In the genomic region with DNA sequence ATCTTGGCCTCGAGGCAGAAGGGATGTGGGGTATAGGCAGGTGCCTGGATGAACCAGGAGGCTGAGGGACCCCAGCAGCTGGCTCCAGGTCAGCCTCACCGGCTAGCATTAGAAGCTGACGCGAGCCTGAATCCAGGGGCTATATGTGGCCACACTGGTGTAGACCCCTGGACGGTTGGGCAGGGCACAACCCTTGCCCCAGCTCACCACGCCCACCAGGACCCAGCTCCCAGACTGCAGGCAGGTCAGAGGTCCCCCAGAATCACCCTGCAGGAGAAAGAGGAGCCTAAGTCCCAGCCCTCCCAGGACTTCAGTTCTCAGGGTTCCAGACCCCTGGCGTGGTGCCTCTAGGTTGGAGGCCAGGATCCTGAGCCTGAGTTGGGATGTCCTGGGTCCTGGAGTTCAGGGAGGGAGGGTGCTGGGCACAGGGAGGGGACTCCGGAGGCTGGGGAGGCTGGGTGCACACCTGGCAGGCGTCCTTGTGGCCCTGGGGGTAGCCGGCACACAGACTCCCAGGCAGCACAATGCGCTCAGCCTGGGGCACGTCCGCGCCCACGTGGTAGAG, we compare ENCODE assay signal across 12 cellular contexts. TPM values are rescaled to one million over a fixed set of nuclear protein-coding genes. Genes with fewer than 3 reads are reported as not detected.
DNase-seq lines count a peak whose midpoint lies in the region; ATAC-seq, FAIRE-seq and TF ChIP-seq lines count a peak whose summit lies in the region.
"Had no signal": no experiment of that assay in that cellular context is flagged by ENCODE, and none has a peak within 500 bp of the region (broad histone marks: within the 10 kb centered on the region; RNA-seq: fewer than 3 reads in every experiment).

No MANE protein-coding gene starts in this region.

- H3K9ac ChIP-seq in PC-3 (ENCODE audit: low read length) (no peak overlapping the region), endothelial cell of umbilical vein (replicated peaks; ENCODE audit: extremely low read depth, insufficient read depth, low read length) (no peak overlapping the region), rectal smooth muscle tissue (ENCODE audit: low read length) (no peak overlapping the region)

- H3K36me3 ChIP-seq in PC-3 (ENCODE audit: low read depth, low read length), result no peaks in the 10 kb centered on the region
- H3K36me3 ChIP-seq in endothelial cell of umbilical vein (ENCODE audit: control insufficient read depth in 2 of 2, extremely low read depth in 1 of 2, insufficient read depth in 2 of 2, low read length in 2 of 2), result no peaks in the 10 kb centered on the region
- no peaks in the 10 kb centered on the region for H3K36me3 ChIP-seq in rectal smooth muscle tissue (ENCODE audit: control insufficient read depth, insufficient read depth, low read length)
- H3K36me3 ChIP-seq: brain microvascular endothelial cell, left lung had no signal

- no peaks in the 10 kb centered on the region for H3K79me2 ChIP-seq in PC-3 (ENCODE audit: low read length)
- H3K79me2 ChIP-seq in endothelial cell of umbilical vein (ENCODE audit: control insufficient read depth, insufficient read depth, low read length), result no peaks in the 10 kb centered on the region

- no peaks in the 10 kb centered on the region for H3K9me2 ChIP-seq in PC-3 (replicated peaks; ENCODE audit: low read length)

- H3K27ac ChIP-seq in PC-3 (ENCODE audit: low read length), result no peak overlapping the region
- H3K27ac ChIP-seq in endothelial cell of umbilical vein (ENCODE audit: insufficient read depth, low read depth, low read length), result no peak overlapping the region
- H3K27ac ChIP-seq in rectal smooth muscle tissue (ENCODE audit: low read depth, low read length), result no peak overlapping the region
- H3K27ac ChIP-seq: brain microvascular endothelial cell, left lung had no signal

- peak; percentile 58 for DNase-seq in COLO668 (lab: John Stamatoyannopoulos, UW; ENCODE audit: unreplicated experiment)
- DNase-seq in PC-3, result no peak
- no peak for DNase-seq in endothelial cell of umbilical vein (ENCODE audit: low read depth, low spot score)
- DNase-seq in mesothelial cell of epicardium (ENCODE audit: low spot score in 2 of 2, unreplicated experiment in 2 of 2), result no peak
- DNase-seq in NCI-H510A (lab: John Stamatoyannopoulos, UW), result no peak
- DNase-seq: brain microvascular endothelial cell, EL, NCI-H226 had no signal

- H3K27me3 Mint-ChIP-seq in mesothelial cell of epicardium (ENCODE audit: low read depth), result peaks cover 8% of the 10 kb centered on the region

- dilution Hi-C loops in endothelial cell of umbilical vein (cut with MboI; ENCODE audit: extremely low pct_ligation_motif_present, low sequenced_read_pairs), result no loop called here

- H3K27me3 ChIP-seq in PC-3 (ENCODE audit: low read length) (no peaks in the 10 kb centered on the region), endothelial cell of umbilical vein (ENCODE audit: control insufficient read depth in 2 of 2, insufficient read depth in 2 of 2, low read length in 2 of 2) (peaks cover 10 to 18% of the 10 kb centered on the region in 2 experiments), rectal smooth muscle tissue (ENCODE audit: control insufficient read depth, insufficient read depth, low read length) (peaks cover 19% of the 10 kb centered on the region)

- 0 out of 2 replicates have a peak overlapping the region, but pooled peaks have one; percentile 45 for H2AFZ ChIP-seq in PC-3 (ENCODE audit: low read length)
- H2AFZ ChIP-seq in endothelial cell of umbilical vein (ENCODE audit: low read depth, low read length), result peak overlapping the region; percentile 53

- H4K20me1 ChIP-seq in PC-3 (ENCODE audit: low read length) (no peaks in the 10 kb centered on the region), endothelial cell of umbilical vein (replicated peaks; ENCODE audit: control insufficient read depth, extremely low read depth, insufficient read depth, low read length) (no peaks in the 10 kb centered on the region)

- no peaks in the 10 kb centered on the region for H3F3A ChIP-seq in PC-3 (ENCODE audit: low read length, unreplicated experiment)

- no peak for FAIRE-seq in endothelial cell of umbilical vein (lab: Jason Lieb, UNC)

- no peak overlapping the region for H3K4me3 Mint-ChIP-seq in mesothelial cell of epicardium

- H3K4me3 ChIP-seq in PC-3 (ENCODE audit: low read length) (no peak overlapping the region), endothelial cell of umbilical vein (replicated peaks in 1 of 3; ENCODE audit: insufficient read depth in 1 of 3, low read depth in 1 of 3, low read length in 3 of 3) (no peak overlapping the region), rectal smooth muscle tissue (ENCODE audit: low read length) (peak overlapping the region; percentile 43)

- intact Hi-C loops in PC-3 (cut with micrococcal nuclease), result no loop called here
- intact Hi-C loops in endothelial cell of umbilical vein (cut with micrococcal nuclease), result no loop called here

- CTCF ChIA-PET in PC-3 (lab: Charles Lee) (no interaction called here), endothelial cell of umbilical vein (lab: Charles Lee) (interaction anchor here (1.0 kb wide), 1 partner anchor 143 kb away, joined by 4 read pairs; no protein-coding TSS in a partner anchor)

- no peaks in the 10 kb centered on the region for H3K9me1 ChIP-seq in endothelial cell of umbilical vein (replicated peaks; ENCODE audit: control insufficient read depth, extremely low read depth, insufficient read depth, low read length)

- no peaks in the 10 kb centered on the region for H3K9me3 Mint-ChIP-seq in mesothelial cell of epicardium

- no peaks in the 10 kb centered on the region for H3K36me3 Mint-ChIP-seq in mesothelial cell of epicardium

- POLR2A ChIA-PET in PC-3 (lab: Charles Lee; ENCODE audit: unreplicated experiment), result no interaction called here
- POLR2A ChIA-PET in endothelial cell of umbilical vein (lab: Charles Lee), result no interaction called here

- H3K9me3 ChIP-seq in PC-3 (ENCODE audit: low read length) (no peaks in the 10 kb centered on the region), endothelial cell of umbilical vein (replicated peaks; ENCODE audit: control insufficient read depth, insufficient read depth, low read length) (no peaks in the 10 kb centered on the region)
- H3K9me3 ChIP-seq: left lung had no signal

- ATAC-seq in PC-3 (no peak), HG03342 (IDR thresholded peaks at IDR 0.05; ENCODE audit: unreplicated experiment) (no peak)

- no peak overlapping the region for H3K27ac Mint-ChIP-seq in mesothelial cell of epicardium

- BruUV-seq in PC-3 (replicated peaks; lab: Mats Ljungman, UMichigan), result no TSS peak
- no TSS peak for BruUV-seq in endothelial cell of umbilical vein (replicated peaks; lab: Mats Ljungman, UMichigan)

- H3K4me2 ChIP-seq in PC-3 (ENCODE audit: low read length) (peak overlapping the region; percentile 62), endothelial cell of umbilical vein (ENCODE audit: insufficient read depth, low read length) (no peak overlapping the region)

- TF ChIP-seq CTCF in PC-3 (conservative IDR thresholded peaks at IDR 0.05; ENCODE audit: low read depth, low read length) (no peak), endothelial cell of umbilical vein (IDR thresholded peaks at IDR 0.05; ENCODE audit: extremely low read depth in 1 of 2, insufficient read depth in 1 of 2, low read depth in 1 of 2, low read length in 2 of 2) (no peak), mesothelial cell of epicardium (IDR thresholded peaks at IDR 0.05; ENCODE audit: unreplicated experiment) (no peak)

- no peaks in the 10 kb centered on the region for H3K4me1 Mint-ChIP-seq in mesothelial cell of epicardium

- H3K4me1 ChIP-seq in PC-3 (ENCODE audit: insufficient read depth, low read length), result no peaks in the 10 kb centered on the region
- no peaks in the 10 kb centered on the region for H3K4me1 ChIP-seq in endothelial cell of umbilical vein (ENCODE audit: control insufficient read depth, extremely low read depth, insufficient read depth, low read length)
- H3K4me1 ChIP-seq in rectal smooth muscle tissue (ENCODE audit: control insufficient read depth, insufficient read depth, low read length), result no peaks in the 10 kb centered on the region

- no peak for TF ChIP-seq POLR2A in endothelial cell of umbilical vein (IDR thresholded peaks at IDR 0.05; ENCODE audit: low read depth, low read length)

RNA-seq across cellular contexts. Expression of gene PRSS33, which starts 2.7 kb away (rescaled TPM):
- 0.11 TPM in 1 of 2 replicates, not detected in the other for total RNA-seq in PC-3 (2014; rRNA removed)
- not detected in 2 replicates for total RNA-seq in endothelial cell of umbilical vein
- not detected in 2 replicates for polyA plus RNA-seq in endothelial cell of umbilical vein
- polyA plus RNA-seq in endothelial cell of umbilical vein (2011; cell fraction: cytosol; rRNA removed), result not detected in 2 replicates
- not detected in 2 replicates for polyA plus RNA-seq in endothelial cell of umbilical vein (2011; cell fraction: nucleus; rRNA removed)
- polyA plus RNA-seq in endothelial cell of umbilical vein (2012), result not detected in 2 replicates
- polyA minus RNA-seq in endothelial cell of umbilical vein, result not detected in 2 replicates
- polyA minus RNA-seq in endothelial cell of umbilical vein (2011; cell fraction: cytosol; rRNA and poly(A)+ RNA removed), result not detected
- not detected in 2 replicates for polyA minus RNA-seq in endothelial cell of umbilical vein (2011; cell fraction: nucleus; rRNA and poly(A)+ RNA removed)
- not detected in 3 replicates for total RNA-seq in mesothelial cell of epicardium
- total RNA-seq: left lung, LHCN-M2 had no signal

RNA-seq across cellular contexts. Expression of gene ELOB, which starts 7.5 kb away (rescaled TPM):
- total RNA-seq in PC-3 (2014; rRNA removed) (203 and 289 TPM in 2 replicates), endothelial cell of umbilical vein (158 and 251 TPM in 2 replicates), mesothelial cell of epicardium (192 to 200 TPM (median 195 TPM) in 3 replicates)
- polyA plus RNA-seq in endothelial cell of umbilical vein, result 848 and 1,320 TPM in 2 replicates
- 272 and 281 TPM in 2 replicates for polyA plus RNA-seq in endothelial cell of umbilical vein (2011; cell fraction: cytosol; rRNA removed)
- 65.8 and 77.0 TPM in 2 replicates for polyA plus RNA-seq in endothelial cell of umbilical vein (2011; cell fraction: nucleus; rRNA removed)
- polyA plus RNA-seq in endothelial cell of umbilical vein (2012), result 209 and 341 TPM in 2 replicates
- polyA minus RNA-seq in endothelial cell of umbilical vein, result 126 and 159 TPM in 2 replicates
- polyA minus RNA-seq in endothelial cell of umbilical vein (2011; cell fraction: cytosol; rRNA and poly(A)+ RNA removed), result 101 TPM
- 7.7 and 18.0 TPM in 2 replicates for polyA minus RNA-seq in endothelial cell of umbilical vein (2011; cell fraction: nucleus; rRNA and poly(A)+ RNA removed)

RNA-seq across cellular contexts. Expression of gene PRSS41, which starts 13.7 kb away (rescaled TPM):
- total RNA-seq in PC-3 (2014; rRNA removed) (not detected in 2 replicates), endothelial cell of umbilical vein (not detected in 2 replicates), mesothelial cell of epicardium (not detected in 3 replicates)
- not detected in 2 replicates for polyA plus RNA-seq in endothelial cell of umbilical vein
- polyA plus RNA-seq in endothelial cell of umbilical vein (2011; cell fraction: cytosol; rRNA removed), result not detected in 2 replicates
- not detected in 2 replicates for polyA plus RNA-seq in endothelial cell of umbilical vein (2011; cell fraction: nucleus; rRNA removed)
- polyA plus RNA-seq in endothelial cell of umbilical vein (2012), result not detected in 2 replicates
- not detected in 2 replicates for polyA minus RNA-seq in endothelial cell of umbilical vein
- not detected for polyA minus RNA-seq in endothelial cell of umbilical vein (2011; cell fraction: cytosol; rRNA and poly(A)+ RNA removed)
- not detected in 2 replicates for polyA minus RNA-seq in endothelial cell of umbilical vein (2011; cell fraction: nucleus; rRNA and poly(A)+ RNA removed)
- total RNA-seq: left lung, LHCN-M2 had no signal

RNA-seq across cellular contexts. Expression of gene SRRM2, which starts 32.2 kb away (rescaled TPM):
- total RNA-seq in PC-3 (2014; rRNA removed) (72.6 and 182 TPM in 2 replicates), endothelial cell of umbilical vein (483 and 492 TPM in 2 replicates), mesothelial cell of epicardium (832 to 854 TPM (median 837 TPM) in 3 replicates)
- polyA plus RNA-seq in endothelial cell of umbilical vein, result 270 and 296 TPM in 2 replicates
- 169 and 220 TPM in 2 replicates for polyA plus RNA-seq in endothelial cell of umbilical vein (2011; cell fraction: cytosol; rRNA removed)
- 1,376 and 1,655 TPM in 2 replicates for polyA plus RNA-seq in endothelial cell of umbilical vein (2011; cell fraction: nucleus; rRNA removed)
- polyA plus RNA-seq in endothelial cell of umbilical vein (2012), result 372 and 395 TPM in 2 replicates
- 229 and 305 TPM in 2 replicates for polyA minus RNA-seq in endothelial cell of umbilical vein
- 119 TPM for polyA minus RNA-seq in endothelial cell of umbilical vein (2011; cell fraction: cytosol; rRNA and poly(A)+ RNA removed)
- 325 and 340 TPM in 2 replicates for polyA minus RNA-seq in endothelial cell of umbilical vein (2011; cell fraction: nucleus; rRNA and poly(A)+ RNA removed)

RNA-seq across cellular contexts. Expression of gene PRSS21, which starts 32.4 kb away (rescaled TPM):
- total RNA-seq in PC-3 (2014; rRNA removed), result not detected in 2 replicates
- total RNA-seq in endothelial cell of umbilical vein, result not detected in 2 replicates
- 0.19 and 0.28 TPM in 2 replicates for polyA plus RNA-seq in endothelial cell of umbilical vein
- 0.12 and 0.23 TPM in 2 replicates for polyA plus RNA-seq in endothelial cell of umbilical vein (2011; cell fraction: cytosol; rRNA removed)
- not detected in 2 replicates for polyA plus RNA-seq in endothelial cell of umbilical vein (2011; cell fraction: nucleus; rRNA removed)
- not detected in 2 replicates for polyA plus RNA-seq in endothelial cell of umbilical vein (2012)
- 0.63 and 2.7 TPM in 2 replicates for polyA minus RNA-seq in endothelial cell of umbilical vein
- polyA minus RNA-seq in endothelial cell of umbilical vein (2011; cell fraction: cytosol; rRNA and poly(A)+ RNA removed), result 85.5 TPM
- polyA minus RNA-seq in endothelial cell of umbilical vein (2011; cell fraction: nucleus; rRNA and poly(A)+ RNA removed), result 1.3 TPM in 1 of 2 replicates, not detected in the other
- total RNA-seq in mesothelial cell of epicardium, result not detected in 3 replicates
- total RNA-seq: LHCN-M2 had no signal
